In genomic region chr20:33644313-33645071, GRCh38 we compare ENCODE assay signal across 19 cellular contexts. TPM values are rescaled to one million over a fixed set of nuclear protein-coding genes. Genes with fewer than 3 reads are reported as not detected.
DNase-seq lines count a peak whose midpoint lies in the region; ATAC-seq and TF ChIP-seq lines count a peak whose summit lies in the region.
"Had no signal": no experiment of that assay in that cellular context is flagged by ENCODE, and none has a peak within 500 bp of the region (broad histone marks: within the 10 kb centered on the region; RNA-seq: fewer than 3 reads in every experiment).

No MANE protein-coding gene starts in this region.

- intact Hi-C loops in gastrocnemius medialis (cut with DNase I; ENCODE audit: low total_unique reads), result no loop called here

- H3K79me2 ChIP-seq in Loucy (ENCODE audit: insufficient read depth, low read length), result no peaks in the 10 kb centered on the region

- no peaks in the 10 kb centered on the region for H3K27me3 Mint-ChIP-seq in activated naive CD8-positive, alpha-beta T cell treated with anti-CD3 and anti-CD28 coated beads, Interleukin-2, amount 50 U/mL, for 24 hours
- no peaks in the 10 kb centered on the region for H3K27me3 Mint-ChIP-seq in activated naive CD8-positive, alpha-beta T cell treated with anti-CD3 and anti-CD28 coated beads for 36 hours
- no peaks in the 10 kb centered on the region for H3K27me3 Mint-ChIP-seq in endodermal cell (ENCODE audit: insufficient read depth)
- H3K27me3 Mint-ChIP-seq in T-helper 17 cell, result no peaks in the 10 kb centered on the region
- H3K27me3 Mint-ChIP-seq: CD4-positive, alpha-beta memory T cell had no signal

- H3K4me3 Mint-ChIP-seq in activated naive CD8-positive, alpha-beta T cell treated with anti-CD3 and anti-CD28 coated beads, Interleukin-2, amount 50 U/mL, for 24 hours, result no peak overlapping the region
- H3K4me3 Mint-ChIP-seq in activated naive CD8-positive, alpha-beta T cell treated with anti-CD3 and anti-CD28 coated beads for 36 hours, result no peak overlapping the region
- H3K4me3 Mint-ChIP-seq in endodermal cell (no peak overlapping the region), T-helper 17 cell (no peak overlapping the region)
- H3K4me3 Mint-ChIP-seq: CD4-positive, alpha-beta memory T cell had no signal

- H3K27ac ChIP-seq in endodermal cell (ENCODE audit: low read depth, low read length), result no peak overlapping the region
- no peak overlapping the region for H3K27ac ChIP-seq in gastrocnemius medialis
- H3K27ac ChIP-seq: BLaER1 treated with 17β-estradiol and CSF1 and Interleukin-3, amounts not matched to agents 10 nM and 100 nM; HL-60 had no signal

- H3K9me3 ChIP-seq in Loucy (ENCODE audit: insufficient read depth, low read depth, low read length), result no peaks in the 10 kb centered on the region
- no peaks in the 10 kb centered on the region for H3K9me3 ChIP-seq in endodermal cell (ENCODE audit: control insufficient read depth, low read length)
- H3K9me3 ChIP-seq in T-helper 17 cell (ENCODE audit: control insufficient read depth, low read length, poor library complexity, severe bottlenecking), result no peaks in the 10 kb centered on the region
- no peaks in the 10 kb centered on the region for H3K9me3 ChIP-seq in gastrocnemius medialis
- H3K9me3 ChIP-seq: BLaER1 treated with 17β-estradiol and CSF1 and Interleukin-3, amounts not matched to agents 10 nM and 100 nM had no signal

- H3K9ac ChIP-seq in Loucy (ENCODE audit: low read depth, low read length, poor library complexity, severe bottlenecking) (no peak overlapping the region), endodermal cell (ENCODE audit: extremely low read depth, low read length, poor library complexity, severe bottlenecking) (no peak overlapping the region)
- H3K9ac ChIP-seq: BLaER1 treated with 17β-estradiol and CSF1 and Interleukin-3, amounts not matched to agents 10 nM and 100 nM had no signal

- WGBS in endodermal cell (ENCODE audit: insufficient coverage in 1 of 2, insufficient read length in 1 of 2), 2 experiments, result 94% methylated on average over 20 to 28 of the region's 28 CpGs

- no peak overlapping the region for H2AFZ ChIP-seq in Loucy (ENCODE audit: low read length)

- H3K27ac Mint-ChIP-seq in activated naive CD8-positive, alpha-beta T cell treated with anti-CD3 and anti-CD28 coated beads, Interleukin-2, amount 50 U/mL, for 24 hours, result peak overlapping the region; percentile 18
- no peak overlapping the region for H3K27ac Mint-ChIP-seq in activated naive CD8-positive, alpha-beta T cell treated with anti-CD3 and anti-CD28 coated beads for 36 hours
- H3K27ac Mint-ChIP-seq in endodermal cell (no peak overlapping the region), T-helper 17 cell (no peak overlapping the region)

- no peak for DNase-seq in activated naive CD8-positive, alpha-beta T cell treated with anti-CD3 and anti-CD28 coated beads, Interleukin-2, amount 50 U/mL, for 24 hours
- no peak for DNase-seq in activated naive CD8-positive, alpha-beta T cell treated with anti-CD3 and anti-CD28 coated beads for 36 hours
- DNase-seq in endodermal cell (peak; percentile 44), T-helper 17 cell (no peak), gastrocnemius medialis (no peak)
- DNase-seq: ACHN; CD4-positive, alpha-beta memory T cell; COR-L47; DMS153; DMS79 treated with DMSO at 0.1 percent for 48 hours; EL; GOT3 had no signal

- H3K9me3 Mint-ChIP-seq in activated naive CD8-positive, alpha-beta T cell treated with anti-CD3 and anti-CD28 coated beads, Interleukin-2, amount 50 U/mL, for 24 hours, result no peaks in the 10 kb centered on the region
- H3K9me3 Mint-ChIP-seq in activated naive CD8-positive, alpha-beta T cell treated with anti-CD3 and anti-CD28 coated beads for 36 hours, result no peaks in the 10 kb centered on the region
- no peaks in the 10 kb centered on the region for H3K9me3 Mint-ChIP-seq in endodermal cell
- H3K9me3 Mint-ChIP-seq: CD4-positive, alpha-beta memory T cell had no signal

- H3F3A ChIP-seq in Loucy (ENCODE audit: low read depth), result no peaks in the 10 kb centered on the region

- no peaks in the 10 kb centered on the region for H4K20me1 ChIP-seq in Loucy (ENCODE audit: insufficient read depth, low read length, poor library complexity, severe bottlenecking)

- H3K4me3 ChIP-seq in Loucy (ENCODE audit: low read length, poor library complexity, severe bottlenecking) (peak overlapping the region; percentile 44), endodermal cell (ENCODE audit: low read length) (no peak overlapping the region), gastrocnemius medialis (no peak overlapping the region)
- H3K4me3 ChIP-seq: BLaER1 treated with 17β-estradiol and CSF1 and Interleukin-3, amounts not matched to agents 10 nM and 100 nM; K562 had no signal

- in situ Hi-C loops in gastrocnemius medialis (cut with MboI; ENCODE audit: low sequenced_read_pairs in 4 of 4), result no loop called here

- H3K36me3 Mint-ChIP-seq in activated naive CD8-positive, alpha-beta T cell treated with anti-CD3 and anti-CD28 coated beads, Interleukin-2, amount 50 U/mL, for 24 hours (ENCODE audit: low read depth), result peaks cover 3% of the 10 kb centered on the region
- H3K36me3 Mint-ChIP-seq in activated naive CD8-positive, alpha-beta T cell treated with anti-CD3 and anti-CD28 coated beads for 36 hours, result no peaks in the 10 kb centered on the region
- peaks cover 60% of the 10 kb centered on the region for H3K36me3 Mint-ChIP-seq in endodermal cell (ENCODE audit: low read depth)
- peaks cover 7% of the 10 kb centered on the region for H3K36me3 Mint-ChIP-seq in T-helper 17 cell (ENCODE audit: low read depth)

- no peaks in the 10 kb centered on the region for H3K27me3 ChIP-seq in Loucy (ENCODE audit: insufficient read depth, low read length, poor library complexity, severe bottlenecking)
- H3K27me3 ChIP-seq in endodermal cell (ENCODE audit: control insufficient read depth, insufficient read depth, low read length, poor library complexity, severe bottlenecking), result no peaks in the 10 kb centered on the region
- H3K27me3 ChIP-seq in gastrocnemius medialis, result no peaks in the 10 kb centered on the region
- H3K27me3 ChIP-seq: BLaER1 treated with 17β-estradiol and CSF1 and Interleukin-3, amounts not matched to agents 10 nM and 100 nM had no signal

- H3K4me1 ChIP-seq in Loucy (ENCODE audit: insufficient read depth, low read length, poor library complexity, severe bottlenecking) (peaks cover 14% of the 10 kb centered on the region), endodermal cell (ENCODE audit: control insufficient read depth, insufficient read depth, low read length) (no peaks in the 10 kb centered on the region), gastrocnemius medialis (peaks cover 11 to 23% of the 10 kb centered on the region in 2 donors)

- H3K4me2 ChIP-seq in Loucy (ENCODE audit: low read depth, low read length, poor library complexity, severe bottlenecking), result peak overlapping the region; percentile 10
- H3K4me2 ChIP-seq: BLaER1 treated with 17β-estradiol and CSF1 and Interleukin-3, amounts not matched to agents 10 nM and 100 nM had no signal

- peaks cover 11% of the 10 kb centered on the region for H3K4me1 Mint-ChIP-seq in activated naive CD8-positive, alpha-beta T cell treated with anti-CD3 and anti-CD28 coated beads, Interleukin-2, amount 50 U/mL, for 24 hours
- H3K4me1 Mint-ChIP-seq in activated naive CD8-positive, alpha-beta T cell treated with anti-CD3 and anti-CD28 coated beads for 36 hours, result peaks cover 5% of the 10 kb centered on the region
- no peaks in the 10 kb centered on the region for H3K4me1 Mint-ChIP-seq in endodermal cell
- peaks cover 6% of the 10 kb centered on the region for H3K4me1 Mint-ChIP-seq in T-helper 17 cell

- TF ChIP-seq CTCF in Loucy (conservative IDR thresholded peaks at IDR 0.05; ENCODE audit: low read length), result no peak
- TF ChIP-seq CTCF in endodermal cell (conservative IDR thresholded peaks at IDR 0.05), result no peak
- no peak for TF ChIP-seq CTCF in gastrocnemius medialis (IDR thresholded peaks at IDR 0.05 in 4 of 5, conservative IDR thresholded peaks at IDR 0.05 in 1 of 5)

- H3K9me2 ChIP-seq in Loucy (replicated peaks; ENCODE audit: low read depth, low read length), result no peaks in the 10 kb centered on the region

- peaks cover 28% of the 10 kb centered on the region; the same call in 1 of the 2 replicates for H3K36me3 ChIP-seq in Loucy (ENCODE audit: insufficient read depth, low read length)
- peaks cover 53% of the 10 kb centered on the region for H3K36me3 ChIP-seq in endodermal cell (ENCODE audit: control insufficient read depth, insufficient read depth, low read length)
- peaks cover 0 to 47% of the 10 kb centered on the region in 2 donors for H3K36me3 ChIP-seq in gastrocnemius medialis

- no peak for ATAC-seq in activated naive CD8-positive, alpha-beta T cell treated with anti-CD3 and anti-CD28 coated beads, Interleukin-2, amount 50 U/mL, for 24 hours
- ATAC-seq in T-helper 17 cell (no peak), GM18519 (IDR thresholded peaks at IDR 0.05; ENCODE audit: low FRiP score, unreplicated experiment) (no peak), gastrocnemius medialis (no peak)
- ATAC-seq: HCT116 had no signal

- TF ChIP-seq POLR2A in gastrocnemius medialis (IDR thresholded peaks at IDR 0.05), result no peak

RNA-seq across cellular contexts. Expression of gene C20orf144, which starts 17.6 kb away (rescaled TPM):
- total RNA-seq in activated naive CD8-positive, alpha-beta T cell treated with anti-CD3 and anti-CD28 coated beads for 36 hours, result under 1 TPM; 0.10 to 0.21 TPM
- under 1 TPM in 1 of 2 donors, not detected in 1; 0.44 TPM for total RNA-seq in endodermal cell
- 0.18 TPM for polyA plus RNA-seq in endodermal cell (2013, experiment 1 of 2)
- 0.17 TPM for polyA plus RNA-seq in endodermal cell (2013, experiment 2 of 2)
- total RNA-seq in T-helper 17 cell, result under 1 TPM; 0.13 to 0.45 TPM
- not detected for total RNA-seq in gastrocnemius medialis
- total RNA-seq: A172 had no signal
- polyA plus RNA-seq: CD4-positive, alpha-beta memory T cell had no signal

RNA-seq across cellular contexts. Expression of gene ACTL10, which starts 22.3 kb away (rescaled TPM):
- 1 to 10 TPM; 4.1 TPM for total RNA-seq in activated naive CD8-positive, alpha-beta T cell treated with anti-CD3 and anti-CD28 coated beads for 36 hours
- total RNA-seq in endodermal cell (under 1 TPM in 1 of 2 donors, not detected in 1; 0.42 TPM), T-helper 17 cell (1 to 10 TPM in 1 of 2 donors, under 1 TPM in 1; 0.89 to 1.2 TPM), gastrocnemius medialis (under 1 TPM in 2 of 4 donors, not detected in 2; 0.22 to 0.39 TPM)
- 0.28 TPM for polyA plus RNA-seq in endodermal cell (2013, experiment 1 of 2)
- polyA plus RNA-seq in endodermal cell (2013, experiment 2 of 2), result 0.17 TPM
- total RNA-seq: A172 had no signal

RNA-seq across cellular contexts. Expression of gene NECAB3, which starts 29.7 kb away (rescaled TPM):
- 10 to 100 TPM; 10.7 to 12.0 TPM for total RNA-seq in activated naive CD8-positive, alpha-beta T cell treated with anti-CD3 and anti-CD28 coated beads for 36 hours
- total RNA-seq in endodermal cell (10 to 100 TPM; 77.2 to 92.3 TPM), T-helper 17 cell (10 to 100 TPM; 10.2 to 12.2 TPM), gastrocnemius medialis (100 to 1,000 TPM in 2 of 4 donors, 10 to 100 TPM in 2; 72.3 to 127 (median 107) TPM)
- polyA plus RNA-seq in endodermal cell (2013, experiment 1 of 2), result 29.9 TPM
- 27.4 TPM for polyA plus RNA-seq in endodermal cell (2013, experiment 2 of 2)

RNA-seq across cellular contexts. Expression of gene E2F1, which starts 41.7 kb away (rescaled TPM):
- total RNA-seq in activated naive CD8-positive, alpha-beta T cell treated with anti-CD3 and anti-CD28 coated beads for 36 hours, result 10 to 100 TPM; 76.1 to 79.6 TPM
- total RNA-seq in endodermal cell (10 to 100 TPM; 26.9 to 33.7 TPM), T-helper 17 cell (10 to 100 TPM in 1 of 2 donors, 1 to 10 TPM in 1; 2.6 to 11.5 TPM), gastrocnemius medialis (1 to 10 TPM in 2 of 4 donors, under 1 TPM in 1, not detected in 1; 1.00 to 2.0 (median 1.4) TPM)
- 35.1 TPM for polyA plus RNA-seq in endodermal cell (2013, experiment 1 of 2)
- polyA plus RNA-seq in endodermal cell (2013, experiment 2 of 2), result 28.9 TPM

Comparison
In these comparisons a context has a peak if more than half of its experiments do, and no peak if none do; other contexts are left out.
1. RNA of gene NECAB3, which starts 29.7 kb away (total RNA-seq): 72.3 to 127 TPM in gastrocnemius medialis and 77.2 to 92.3 TPM in endodermal cell; 10.2 to 12.2 TPM in T-helper 17 cell and 10.7 to 12.0 TPM in activated naive CD8-positive, alpha-beta T cell treated with anti-CD3 and anti-CD28 coated beads for 36 hours; every median in the first group is over 4 times any median in the second.